In the genomic region with DNA sequence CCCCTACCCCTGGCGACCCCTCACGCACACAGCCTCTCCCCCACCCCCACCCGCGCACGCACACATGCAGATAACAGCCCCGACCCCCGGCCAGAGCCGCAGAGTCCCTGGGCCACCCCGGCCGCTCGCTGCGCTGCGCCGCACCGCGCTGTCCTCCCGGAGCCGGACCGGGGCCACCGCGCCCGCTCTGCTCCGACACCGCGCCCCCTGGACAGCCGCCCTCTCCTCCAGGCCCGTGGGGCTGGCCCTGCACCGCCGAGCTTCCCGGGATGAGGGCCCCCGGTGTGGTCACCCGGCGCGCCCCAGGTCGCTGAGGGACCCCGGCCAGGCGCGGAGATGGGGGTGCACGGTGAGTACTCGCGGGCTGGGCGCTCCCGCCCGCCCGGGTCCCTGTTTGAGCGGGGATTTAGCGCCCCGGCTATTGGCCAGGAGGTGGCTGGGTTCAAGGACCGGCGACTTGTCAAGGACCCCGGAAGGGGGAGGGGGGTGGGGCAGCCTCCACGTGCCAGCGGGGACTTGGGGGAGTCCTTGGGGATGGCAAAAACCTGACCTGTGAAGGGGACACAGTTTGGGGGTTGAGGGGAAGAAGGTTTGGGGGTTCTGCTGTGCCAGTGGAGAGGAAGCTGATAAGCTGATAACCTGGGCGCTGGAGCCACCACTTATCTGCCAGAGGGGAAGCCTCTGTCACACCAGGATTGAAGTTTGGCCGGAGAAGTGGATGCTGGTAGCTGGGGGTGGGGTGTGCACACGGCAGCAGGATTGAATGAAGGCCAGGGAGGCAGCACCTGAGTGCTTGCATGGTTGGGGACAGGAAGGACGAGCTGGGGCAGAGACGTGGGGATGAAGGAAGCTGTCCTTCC, we compare ENCODE assay signal across 2 cellular contexts.
TF ChIP-seq lines count a peak whose summit lies in the region.

No MANE protein-coding gene starts in this region.

TF ChIP-seq in WTC11, 78 proteins besides CTCF, POLR2A, EP300 and RAD21:
- peak; percentile 42; the same call in 1 of the 2 replicates for TF ChIP-seq ZNF423 (CRISPR knock-in tag; IDR thresholded peaks at IDR 0.05)
- TF ChIP-seq SOX15 (CRISPR knock-in tag; IDR thresholded peaks at IDR 0.05) = no peak
- TF ChIP-seq GRHL2 (CRISPR knock-in tag; IDR thresholded peaks at IDR 0.05; ENCODE audit: insufficient replicate concordance, severe bottlenecking) = no peak
- TF ChIP-seq, protein P1, sequence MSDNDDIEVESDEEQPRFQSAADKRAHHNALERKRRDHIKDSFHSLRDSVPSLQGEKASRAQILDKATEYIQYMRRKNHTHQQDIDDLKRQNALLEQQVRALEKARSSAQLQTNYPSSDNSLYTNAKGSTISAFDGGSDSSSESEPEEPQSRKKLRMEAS (CRISPR knock-in tag; IDR thresholded peaks at IDR 0.05) = peak; percentile 45; the same call in 1 of the 2 replicates
TF ChIP-seq in WTC11: peak in this region for 2.

TF ChIP-seq in HepG2, 621 proteins besides CTCF, POLR2A, EP300 and RAD21 (continues in another document):
- TF ChIP-seq JUND (CRISPR knock-in tag; IDR thresholded peaks at IDR 0.05) (no peak), ZNF124 (CRISPR knock-in tag; IDR thresholded peaks at IDR 0.05) (0 out of 2 replicates have a peak, but pooled peaks have one; percentile 40), SP5 (CRISPR knock-in tag; IDR thresholded peaks at IDR 0.05; ENCODE audit: borderline replicate concordance, low read depth) (0 out of 2 replicates have a peak, but pooled peaks have one; percentile 15), ZNF737 (CRISPR knock-in tag; IDR thresholded peaks at IDR 0.05; ENCODE audit: borderline replicate concordance) (no peak), XBP1 (CRISPR knock-in tag; IDR thresholded peaks at IDR 0.05) (no peak), CBX2 (IDR thresholded peaks at IDR 0.05; ENCODE audit: low read depth, low read length) (no peak), CBX2 (CRISPR knock-in tag; IDR thresholded peaks at IDR 0.05; ENCODE audit: low read depth) (no peak), ZNF296 (CRISPR knock-in tag; conservative IDR thresholded peaks at IDR 0.05) (no peak), KMT2B (CRISPR knock-in tag; IDR thresholded peaks at IDR 0.05) (0 out of 2 replicates have a peak, but pooled peaks have one; percentile 4), ZNF143 (CRISPR knock-in tag; IDR thresholded peaks at IDR 0.05) (peak; percentile 44; the same call in 1 of the 2 replicates), PHF20 (CRISPR knock-in tag; IDR thresholded peaks at IDR 0.05) (no peak), PHB2 (IDR thresholded peaks at IDR 0.05; ENCODE audit: partially characterized antibody) (no peak), ZFY (CRISPR knock-in tag; IDR thresholded peaks at IDR 0.05) (peak; percentile 47), SAP130 (CRISPR knock-in tag; IDR thresholded peaks at IDR 0.05; ENCODE audit: low read depth) (peak; percentile 69), ZNF546 (CRISPR knock-in tag; conservative IDR thresholded peaks at IDR 0.05) (no peak), ZNF563 (CRISPR knock-in tag; IDR thresholded peaks at IDR 0.05) (no peak), PCBP2 (optimal IDR thresholded peaks at IDR 0.05; ENCODE audit: low read depth, low read length, poor library complexity, severe bottlenecking) (no peak), TCF7L2 (IDR thresholded peaks at IDR 0.05; ENCODE audit: low read depth, low read length) (no peak), MAZ (IDR thresholded peaks at IDR 0.05; ENCODE audit: borderline replicate concordance, low read depth, low read length) (0 out of 2 replicates have a peak, but pooled peaks have one; percentile 15), MAZ (CRISPR knock-in tag; IDR thresholded peaks at IDR 0.05; ENCODE audit: low read depth) (no peak), GTF3A (CRISPR knock-in tag; conservative IDR thresholded peaks at IDR 0.05) (no peak), ZNF550 (CRISPR knock-in tag; IDR thresholded peaks at IDR 0.05; ENCODE audit: borderline replicate concordance) (0 out of 2 replicates have a peak, but pooled peaks have one; percentile 57), NCOA1 (CRISPR knock-in tag; IDR thresholded peaks at IDR 0.05) (no peak), ZNF317 (CRISPR knock-in tag; IDR thresholded peaks at IDR 0.05) (0 out of 2 replicates have a peak, but pooled peaks have one; percentile 36), PRMT3 (CRISPR knock-in tag; IDR thresholded peaks at IDR 0.05; ENCODE audit: borderline replicate concordance, low read depth) (no peak), RNF2 (conservative IDR thresholded peaks at IDR 0.05; ENCODE audit: low read depth) (no peak), MIER3 (CRISPR knock-in tag; IDR thresholded peaks at IDR 0.05; ENCODE audit: borderline replicate concordance) (no peak), KLF16 (CRISPR knock-in tag; IDR thresholded peaks at IDR 0.05) (no peak), ZNF761 (CRISPR knock-in tag; conservative IDR thresholded peaks at IDR 0.05) (0 out of 2 replicates have a peak, but pooled peaks have one; percentile 19), JUNB (CRISPR knock-in tag; IDR thresholded peaks at IDR 0.05; ENCODE audit: borderline replicate concordance) (no peak), ZNF333 (CRISPR knock-in tag; IDR thresholded peaks at IDR 0.05; ENCODE audit: borderline replicate concordance) (no peak)
- TF ChIP-seq, protein P2, sequence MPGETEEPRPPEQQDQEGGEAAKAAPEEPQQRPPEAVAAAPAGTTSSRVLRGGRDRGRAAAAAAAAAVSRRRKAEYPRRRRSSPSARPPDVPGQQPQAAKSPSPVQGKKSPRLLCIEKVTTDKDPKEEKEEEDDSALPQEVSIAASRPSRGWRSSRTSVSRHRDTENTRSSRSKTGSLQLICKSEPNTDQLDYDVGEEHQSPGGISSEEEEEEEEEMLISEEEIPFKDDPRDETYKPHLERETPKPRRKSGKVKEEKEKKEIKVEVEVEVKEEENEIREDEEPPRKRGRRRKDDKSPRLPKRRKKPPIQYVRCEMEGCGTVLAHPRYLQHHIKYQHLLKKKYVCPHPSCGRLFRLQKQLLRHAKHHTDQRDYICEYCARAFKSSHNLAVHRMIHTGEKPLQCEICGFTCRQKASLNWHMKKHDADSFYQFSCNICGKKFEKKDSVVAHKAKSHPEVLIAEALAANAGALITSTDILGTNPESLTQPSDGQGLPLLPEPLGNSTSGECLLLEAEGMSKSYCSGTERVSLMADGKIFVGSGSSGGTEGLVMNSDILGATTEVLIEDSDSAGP (CRISPR knock-in tag; IDR thresholded peaks at IDR 0.05; ENCODE audit: borderline replicate concordance) = peak; percentile 38; the same call in 1 of the 2 replicates
- TF ChIP-seq, protein P3, sequence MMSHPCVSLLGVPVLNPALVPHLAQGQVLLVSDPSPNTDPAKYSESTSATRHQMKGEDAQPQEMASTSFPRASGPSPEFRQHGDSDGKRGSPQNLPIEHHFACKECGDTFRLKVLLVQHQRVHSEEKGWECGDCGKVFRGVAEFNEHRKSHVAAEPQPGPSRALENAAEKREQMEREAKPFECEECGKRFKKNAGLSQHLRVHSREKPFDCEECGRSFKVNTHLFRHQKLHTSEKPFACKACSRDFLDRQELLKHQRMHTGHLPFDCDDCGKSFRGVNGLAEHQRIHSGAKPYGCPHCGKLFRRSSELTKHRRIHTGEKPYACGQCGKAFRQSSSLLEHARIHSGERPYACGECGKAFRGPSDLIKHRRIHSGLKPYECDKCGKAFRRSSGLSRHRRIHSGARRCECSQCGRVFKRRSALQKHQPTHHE (CRISPR knock-in tag; IDR thresholded peaks at IDR 0.05; ENCODE audit: borderline replicate concordance) = no peak
- TF ChIP-seq, protein P4, sequence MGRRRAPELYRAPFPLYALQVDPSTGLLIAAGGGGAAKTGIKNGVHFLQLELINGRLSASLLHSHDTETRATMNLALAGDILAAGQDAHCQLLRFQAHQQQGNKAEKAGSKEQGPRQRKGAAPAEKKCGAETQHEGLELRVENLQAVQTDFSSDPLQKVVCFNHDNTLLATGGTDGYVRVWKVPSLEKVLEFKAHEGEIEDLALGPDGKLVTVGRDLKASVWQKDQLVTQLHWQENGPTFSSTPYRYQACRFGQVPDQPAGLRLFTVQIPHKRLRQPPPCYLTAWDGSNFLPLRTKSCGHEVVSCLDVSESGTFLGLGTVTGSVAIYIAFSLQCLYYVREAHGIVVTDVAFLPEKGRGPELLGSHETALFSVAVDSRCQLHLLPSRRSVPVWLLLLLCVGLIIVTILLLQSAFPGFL (CRISPR knock-in tag; IDR thresholded peaks at IDR 0.05) = no peak
- TF ChIP-seq, protein P5, sequence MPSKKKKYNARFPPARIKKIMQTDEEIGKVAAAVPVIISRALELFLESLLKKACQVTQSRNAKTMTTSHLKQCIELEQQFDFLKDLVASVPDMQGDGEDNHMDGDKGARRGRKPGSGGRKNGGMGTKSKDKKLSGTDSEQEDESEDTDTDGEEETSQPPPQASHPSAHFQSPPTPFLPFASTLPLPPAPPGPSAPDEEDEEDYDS (CRISPR knock-in tag; IDR thresholded peaks at IDR 0.05) = peak; percentile 19; the same call in 1 of the 2 replicates
- TF ChIP-seq, protein P6, sequence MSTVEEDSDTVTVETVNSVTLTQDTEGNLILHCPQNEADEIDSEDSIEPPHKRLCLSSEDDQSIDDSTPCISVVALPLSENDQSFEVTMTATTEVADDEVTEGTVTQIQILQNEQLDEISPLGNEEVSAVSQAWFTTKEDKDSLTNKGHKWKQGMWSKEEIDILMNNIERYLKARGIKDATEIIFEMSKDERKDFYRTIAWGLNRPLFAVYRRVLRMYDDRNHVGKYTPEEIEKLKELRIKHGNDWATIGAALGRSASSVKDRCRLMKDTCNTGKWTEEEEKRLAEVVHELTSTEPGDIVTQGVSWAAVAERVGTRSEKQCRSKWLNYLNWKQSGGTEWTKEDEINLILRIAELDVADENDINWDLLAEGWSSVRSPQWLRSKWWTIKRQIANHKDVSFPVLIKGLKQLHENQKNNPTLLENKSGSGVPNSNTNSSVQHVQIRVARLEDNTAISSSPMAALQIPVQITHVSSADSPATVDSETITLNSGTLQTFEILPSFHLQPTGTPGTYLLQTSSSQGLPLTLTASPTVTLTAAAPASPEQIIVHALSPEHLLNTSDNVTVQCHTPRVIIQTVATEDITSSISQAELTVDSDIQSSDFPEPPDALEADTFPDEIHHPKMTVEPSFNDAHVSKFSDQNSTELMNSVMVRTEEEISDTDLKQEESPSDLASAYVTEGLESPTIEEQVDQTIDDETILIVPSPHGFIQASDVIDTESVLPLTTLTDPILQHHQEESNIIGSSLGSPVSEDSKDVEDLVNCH (CRISPR knock-in tag; IDR thresholded peaks at IDR 0.05) = no peak
- TF ChIP-seq, protein P7, sequence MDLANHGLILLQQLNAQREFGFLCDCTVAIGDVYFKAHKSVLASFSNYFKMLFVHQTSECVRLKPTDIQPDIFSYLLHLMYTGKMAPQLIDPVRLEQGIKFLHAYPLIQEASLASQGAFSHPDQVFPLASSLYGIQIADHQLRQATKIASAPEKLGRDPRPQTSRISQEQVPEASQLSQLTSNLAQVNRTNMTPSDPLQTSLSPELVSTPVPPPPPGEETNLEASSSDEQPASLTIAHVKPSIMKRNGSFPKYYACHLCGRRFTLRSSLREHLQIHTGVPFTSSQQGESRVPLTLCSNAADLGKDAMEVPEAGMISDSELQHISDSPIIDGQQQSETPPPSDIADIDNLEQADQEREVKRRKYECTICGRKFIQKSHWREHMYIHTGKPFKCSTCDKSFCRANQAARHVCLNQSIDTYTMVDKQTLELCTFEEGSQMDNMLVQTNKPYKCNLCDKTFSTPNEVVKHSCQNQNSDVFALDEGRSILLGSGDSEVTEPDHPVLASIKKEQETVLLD (CRISPR knock-in tag; IDR thresholded peaks at IDR 0.05; ENCODE audit: low read depth) = no peak
- TF ChIP-seq, protein P8, sequence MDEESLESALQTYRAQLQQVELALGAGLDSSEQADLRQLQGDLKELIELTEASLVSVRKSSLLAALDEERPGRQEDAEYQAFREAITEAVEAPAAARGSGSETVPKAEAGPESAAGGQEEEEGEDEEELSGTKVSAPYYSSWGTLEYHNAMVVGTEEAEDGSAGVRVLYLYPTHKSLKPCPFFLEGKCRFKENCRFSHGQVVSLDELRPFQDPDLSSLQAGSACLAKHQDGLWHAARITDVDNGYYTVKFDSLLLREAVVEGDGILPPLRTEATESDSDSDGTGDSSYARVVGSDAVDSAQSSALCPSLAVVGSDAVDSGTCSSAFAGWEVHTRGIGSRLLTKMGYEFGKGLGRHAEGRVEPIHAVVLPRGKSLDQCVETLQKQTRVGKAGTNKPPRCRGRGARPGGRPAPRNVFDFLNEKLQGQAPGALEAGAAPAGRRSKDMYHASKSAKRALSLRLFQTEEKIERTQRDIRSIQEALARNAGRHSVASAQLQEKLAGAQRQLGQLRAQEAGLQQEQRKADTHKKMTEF (CRISPR knock-in tag; IDR thresholded peaks at IDR 0.05) = no peak
- TF ChIP-seq, protein P9, sequence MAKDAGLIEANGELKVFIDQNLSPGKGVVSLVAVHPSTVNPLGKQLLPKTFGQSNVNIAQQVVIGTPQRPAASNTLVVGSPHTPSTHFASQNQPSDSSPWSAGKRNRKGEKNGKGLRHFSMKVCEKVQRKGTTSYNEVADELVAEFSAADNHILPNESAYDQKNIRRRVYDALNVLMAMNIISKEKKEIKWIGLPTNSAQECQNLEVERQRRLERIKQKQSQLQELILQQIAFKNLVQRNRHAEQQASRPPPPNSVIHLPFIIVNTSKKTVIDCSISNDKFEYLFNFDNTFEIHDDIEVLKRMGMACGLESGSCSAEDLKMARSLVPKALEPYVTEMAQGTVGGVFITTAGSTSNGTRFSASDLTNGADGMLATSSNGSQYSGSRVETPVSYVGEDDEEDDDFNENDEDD (CRISPR knock-in tag; IDR thresholded peaks at IDR 0.05; ENCODE audit: borderline replicate concordance) = peak; percentile 54; the same call in 1 of the 2 replicates
- TF ChIP-seq, protein P10, sequence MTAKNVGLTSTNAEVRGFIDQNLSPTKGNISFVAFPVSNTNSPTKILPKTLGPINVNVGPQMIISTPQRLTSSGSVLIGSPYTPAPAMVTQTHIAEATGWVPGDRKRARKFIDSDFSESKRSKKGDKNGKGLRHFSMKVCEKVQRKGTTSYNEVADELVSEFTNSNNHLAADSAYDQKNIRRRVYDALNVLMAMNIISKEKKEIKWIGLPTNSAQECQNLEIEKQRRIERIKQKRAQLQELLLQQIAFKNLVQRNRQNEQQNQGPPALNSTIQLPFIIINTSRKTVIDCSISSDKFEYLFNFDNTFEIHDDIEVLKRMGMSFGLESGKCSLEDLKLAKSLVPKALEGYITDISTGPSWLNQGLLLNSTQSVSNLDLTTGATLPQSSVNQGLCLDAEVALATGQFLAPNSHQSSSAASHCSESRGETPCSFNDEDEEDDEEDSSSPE (CRISPR knock-in tag; IDR thresholded peaks at IDR 0.05) = peak; percentile 62; the same call in 1 of the 2 replicates
- TF ChIP-seq, protein P11, sequence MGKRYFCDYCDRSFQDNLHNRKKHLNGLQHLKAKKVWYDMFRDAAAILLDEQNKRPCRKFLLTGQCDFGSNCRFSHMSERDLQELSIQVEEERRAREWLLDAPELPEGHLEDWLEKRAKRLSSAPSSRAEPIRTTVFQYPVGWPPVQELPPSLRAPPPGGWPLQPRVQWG (CRISPR knock-in tag; IDR thresholded peaks at IDR 0.05; ENCODE audit: borderline replicate concordance, low read depth) = no peak
- TF ChIP-seq, protein P12, sequence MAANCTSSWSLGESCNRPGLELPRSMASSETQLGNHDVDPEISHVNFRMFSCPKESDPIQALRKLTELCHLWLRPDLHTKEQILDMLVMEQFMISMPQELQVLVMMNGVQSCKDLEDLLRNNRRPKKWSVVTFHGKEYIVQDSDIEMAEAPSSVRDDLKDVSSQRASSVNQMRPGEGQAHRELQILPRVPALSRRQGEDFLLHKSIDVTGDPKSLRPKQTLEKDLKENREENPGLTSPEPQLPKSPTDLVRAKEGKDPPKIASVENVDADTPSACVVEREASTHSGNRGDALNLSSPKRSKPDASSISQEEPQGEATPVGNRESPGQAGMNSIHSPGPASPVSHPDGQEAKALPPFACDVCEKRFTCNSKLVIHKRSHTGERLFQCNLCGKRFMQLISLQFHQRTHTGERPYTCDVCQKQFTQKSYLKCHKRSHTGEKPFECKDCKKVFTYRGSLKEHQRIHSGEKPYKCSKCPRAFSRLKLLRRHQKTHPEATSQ (CRISPR knock-in tag; IDR thresholded peaks at IDR 0.05; ENCODE audit: borderline replicate concordance) = no peak
